8 cellular contexts compared by ENCODE assay signal in genomic region chr17:21019976-21020575, GRCh38. TPM values are rescaled to one million over a fixed set of nuclear protein-coding genes. Genes with fewer than 3 reads are reported as not detected.
DNase-seq lines count a peak whose midpoint lies in the region; ATAC-seq and TF ChIP-seq lines count a peak whose summit lies in the region.

No MANE protein-coding gene starts in this region.

- H3K4me3 ChIP-seq in NB4 (ENCODE audit: low read depth, low read length) = no peak overlapping the region
- H3K4me3 ChIP-seq in hepatocyte = no peak overlapping the region

- peak; percentile 16 for TF ChIP-seq CTCF in NB4 (IDR thresholded peaks at IDR 0.05; ENCODE audit: low read depth, low read length)
- peak; percentile 31 for TF ChIP-seq CTCF in hepatocyte (IDR thresholded peaks at IDR 0.05; ENCODE audit: poor library complexity)

- peaks cover 100% of the 10 kb centered on the region for H4K20me1 ChIP-seq in hepatocyte (ENCODE audit: insufficient read depth, poor library complexity, severe bottlenecking)

- peaks cover 100% of the 10 kb centered on the region for H3K79me2 ChIP-seq in hepatocyte

- no peak for ATAC-seq in HG02981 (IDR thresholded peaks at IDR 0.05; ENCODE audit: unreplicated experiment)

- no peaks in the 10 kb centered on the region for H3K4me1 ChIP-seq in hepatocyte (ENCODE audit: insufficient read depth)

- H3K9me2 ChIP-seq in hepatocyte (replicated peaks; ENCODE audit: insufficient read depth) = no peaks in the 10 kb centered on the region

- no peak overlapping the region for H3K4me2 ChIP-seq in hepatocyte

- DNase-seq in NCI-H748 (lab: John Stamatoyannopoulos, UW; ENCODE audit: unreplicated experiment) = peak; percentile 57
- DNase-seq in NCI-H748 treated with DMSO at 0.1 percent for 48 hours (lab: John Stamatoyannopoulos, UW) = no peak
- DNase-seq in NB4 (ENCODE audit: low read depth) = peak; percentile 47
- DNase-seq in activated gamma-delta T cell treated with Interleukin-2 at 50 U/mL for 16 hours = peak; percentile 29
- DNase-seq in hepatocyte (ENCODE audit: low spot score) = no peak
- peak in 28 of 49 donors; percentile 7 to 76 (median 52) for DNase-seq in substantia nigra (lab: John Stamatoyannopoulos, UW)
- DNase-seq in RPMI8226 = no peak

- 80% methylated on average over 6 of the region's 6 CpGs for WGBS in hepatocyte (ENCODE audit: low lambda C conversion rate, missing lambda C conversion rate)

- H3K27ac ChIP-seq in hepatocyte = no peak overlapping the region
- peak overlapping the region; percentile 14 for H3K27ac ChIP-seq in substantia nigra (ENCODE audit: low read depth, low read length, poor library complexity, severe bottlenecking)

- no peaks in the 10 kb centered on the region for H3K9me3 ChIP-seq in hepatocyte (ENCODE audit: low read depth)

- no peaks in the 10 kb centered on the region for H3K36me3 ChIP-seq in hepatocyte (replicated peaks; ENCODE audit: insufficient read depth, low read depth)

- no peak for TF ChIP-seq POLR2A in NB4 (IDR thresholded peaks at IDR 0.05; ENCODE audit: extremely low read depth, insufficient read length)

- H3K27me3 ChIP-seq in hepatocyte = no peaks in the 10 kb centered on the region

- H2AFZ ChIP-seq in hepatocyte = no peak overlapping the region

RNA-seq across cellular contexts. Expression of gene USP22, which starts 22.7 kb away (rescaled TPM):
- 142 and 157 TPM in 2 replicates for total RNA-seq in hepatocyte
- polyA plus RNA-seq in hepatocyte = 84.0 and 84.9 TPM in 2 replicates

Comparison
In these comparisons a context has a peak if more than half of its experiments do, and no peak if none do; other contexts are left out.
1. DNase-seq: peak in NCI-H748 (single experiment), NB4 (single experiment), activated gamma-delta T cell treated with Interleukin-2 at 50 U/mL for 16 hours (single experiment) and substantia nigra (28 of 49); none in NCI-H748 treated with DMSO at 0.1 percent for 48 hours (single experiment), hepatocyte (single experiment) and RPMI8226 (single experiment).